In genomic region chr21:43760391-43760958, GRCh38 we compare ENCODE assay signal across 24 cellular contexts. TPM values are rescaled to one million over a fixed set of nuclear protein-coding genes. Genes with fewer than 3 reads are reported as not detected.
DNase-seq lines count a peak whose midpoint lies in the region; ATAC-seq, FAIRE-seq and TF ChIP-seq lines count a peak whose summit lies in the region.
"Had no signal": no experiment of that assay in that cellular context is flagged by ENCODE, and none has a peak within 500 bp of the region (broad histone marks: within the 10 kb centered on the region; RNA-seq: fewer than 3 reads in every experiment).

No MANE protein-coding gene starts in this region.

- ATAC-seq in K562 = peak; percentile 34
- no peak for ATAC-seq in foreskin keratinocyte
- ATAC-seq in HG03108 (IDR thresholded peaks at IDR 0.05; ENCODE audit: unreplicated experiment) = no peak
- ATAC-seq in GM18520 (IDR thresholded peaks at IDR 0.05; ENCODE audit: unreplicated experiment) = no peak
- ATAC-seq in esophagus mucosa = no peak
- ATAC-seq: A549 had no signal

- in situ Hi-C loops in K562 (cut with MboI) = no loop called here

- 91% methylated on average over 22 of the region's 22 CpGs for WGBS in K562 (ENCODE audit: insufficient coverage, low coverage, missing lambda C conversion rate)

- H3K4me1 ChIP-seq in HEK293 (ENCODE audit: control insufficient read depth, insufficient read depth, low read length) = no peaks in the 10 kb centered on the region
- no peaks in the 10 kb centered on the region for H3K4me1 ChIP-seq in PC-9 (replicated peaks; ENCODE audit: insufficient read depth)
- H3K4me1 ChIP-seq in K562 (replicated peaks in 1 of 2; ENCODE audit: control insufficient read depth in 2 of 2, insufficient read depth in 2 of 2, low read length in 2 of 2) = peaks cover 0 to 34% of the 10 kb centered on the region in 2 experiments; a peak in 2 of 5 replicates
- peaks cover 16% of the 10 kb centered on the region for H3K4me1 ChIP-seq in foreskin keratinocyte

- TF ChIP-seq CTCF in HEK293 (tag by site-specific recombination; IDR thresholded peaks at IDR 0.05) (no peak), PC-9 (conservative IDR thresholded peaks at IDR 0.05) (peak; percentile 28; the same call in 1 of the 2 replicates), K562 (IDR thresholded peaks at IDR 0.05 in 2 of 3, conservative IDR thresholded peaks at IDR 0.05 in 1 of 3; ENCODE audit: insufficient read depth in 2 of 3, low read depth in 1 of 3, low read length in 3 of 3) (peak; percentile 22 to 42 (median 25); a peak in 3 of 6 replicates), foreskin keratinocyte (conservative IDR thresholded peaks at IDR 0.05) (peak; percentile 33)

- DNase-seq in PC-9 = no peak
- DNase-seq in K562 (ENCODE audit: extremely low read depth in 1 of 4, low spot score in 3 of 4) = no peak
- no peak for DNase-seq in foreskin keratinocyte
- no peak for DNase-seq in T-helper 2 cell
- DNase-seq: AML-193; CD4-positive, alpha-beta T cell; HCEC 1CT; Kasumi-1; NCI-H1092 treated with DMSO at 0.1 percent for 48 hours; NCI-H146; NCI-H1930; NCI-H2107; NCI-H524 treated with DMSO at 0.1 percent for 48 hours; NCI-H774; SHP77 treated with DMSO at 0.1 percent for 48 hours had no signal

- H3K9me2 ChIP-seq in PC-9 (ENCODE audit: insufficient read depth) = no peaks in the 10 kb centered on the region

- H3K9me3 ChIP-seq in HEK293 (ENCODE audit: control insufficient read depth, insufficient read depth, low read depth, low read length) = no peaks in the 10 kb centered on the region
- no peaks in the 10 kb centered on the region for H3K9me3 ChIP-seq in PC-9 (ENCODE audit: insufficient read depth, low read depth)
- H3K9me3 ChIP-seq in K562 (replicated peaks; ENCODE audit: control insufficient read depth, insufficient read depth, low read depth, low read length) = no peaks in the 10 kb centered on the region
- H3K9me3 ChIP-seq: A549; BLaER1 treated with 17β-estradiol and CSF1 and Interleukin-3, amounts not matched to agents 10 nM and 100 nM had no signal

- no peaks in the 10 kb centered on the region for H4K20me1 ChIP-seq in PC-9 (ENCODE audit: insufficient read depth)
- no peaks in the 10 kb centered on the region for H4K20me1 ChIP-seq in K562 (replicated peaks; ENCODE audit: control insufficient read depth, insufficient read depth, low read length)

- POLR2A ChIA-PET in HEK293 (lab: Yijun Ruan, JAX) = no interaction called here
- POLR2A ChIA-PET in PC-9 (lab: Charles Lee; ENCODE audit: unreplicated experiment) = no interaction called here
- POLR2A ChIA-PET in K562 (lab: Yijun Ruan, JAX) = no interaction called here

- no peak overlapping the region for H2AFZ ChIP-seq in PC-9
- no peak overlapping the region for H2AFZ ChIP-seq in K562 (ENCODE audit: low read depth, low read length)

- H3K36me3 ChIP-seq in HEK293 (ENCODE audit: control insufficient read depth in 2 of 2, insufficient read depth in 1 of 2, low read length in 2 of 2) = peaks cover 0 to 69% of the 10 kb centered on the region in 2 experiments; a peak in 1 of 3 replicates
- no peaks in the 10 kb centered on the region for H3K36me3 ChIP-seq in PC-9 (ENCODE audit: low read depth)
- peaks cover 75% of the 10 kb centered on the region for H3K36me3 ChIP-seq in K562 (ENCODE audit: control insufficient read depth, insufficient read depth, low read length)

- BruUV-seq in PC-9 (replicated peaks; lab: Mats Ljungman, UMichigan) = no TSS peak
- no TSS peak for BruUV-seq in K562 (replicated peaks; lab: Mats Ljungman, UMichigan)

- H3K4me3 ChIP-seq in HEK293 (ENCODE audit: low read depth, low read length) (no peak overlapping the region), PC-9 (no peak overlapping the region), K562 (no peak overlapping the region)
- H3K4me3 ChIP-seq: A549; BLaER1 treated with 17β-estradiol and CSF1 and Interleukin-3, amounts not matched to agents 10 nM and 100 nM had no signal

- H3K9ac ChIP-seq in K562 (ENCODE audit: insufficient read depth in 1 of 2, low read depth in 2 of 2, low read length in 2 of 2) = peak overlapping the region in 1 of 2 experiments; percentile 28; a peak in 1 of 4 replicates
- H3K9ac ChIP-seq: BLaER1 treated with 17β-estradiol and CSF1 and Interleukin-3, amounts not matched to agents 10 nM and 100 nM had no signal

- CTCF ChIA-PET in HEK293 (lab: Yijun Ruan, JAX) (no interaction called here), PC-9 (lab: Charles Lee) (no interaction called here), K562 (lab: Yijun Ruan, JAX; ENCODE audit: low intra/inter-chr PET ratio) (interaction anchor here (1.1 kb wide), 1 partner anchor 178 kb away, joined by 3 read pairs; no protein-coding TSS in a partner anchor)

- H3K9me1 ChIP-seq in K562 (ENCODE audit: control insufficient read depth, insufficient read depth, low read length) = no peaks in the 10 kb centered on the region

- peak in 1 of 2 experiments; percentile 36; a peak in 2 of 4 replicates for TF ChIP-seq RAD21 in K562 (CRISPR knock-in tag; conservative IDR thresholded peaks at IDR 0.05 in 1 of 2, IDR thresholded peaks at IDR 0.05 in 1 of 2)

- no peak for TF ChIP-seq POLR2A in K562 (conservative IDR thresholded peaks at IDR 0.05)

- no peak for TF ChIP-seq EP300 in K562 (IDR thresholded peaks at IDR 0.05; ENCODE audit: low read length)

- intact Hi-C loops in PC-9 (cut with micrococcal nuclease; ENCODE audit: unreplicated experiment) (no loop called here), K562 (cut with micrococcal nuclease) (no loop called here)

- H3K27ac ChIP-seq in HEK293 (ENCODE audit: extremely low read depth, low read depth, low read length) (no peak overlapping the region), PC-9 (no peak overlapping the region), K562 (ENCODE audit: extremely low read depth, low read depth, low read length) (no peak overlapping the region), foreskin keratinocyte (no peak overlapping the region)
- H3K27ac ChIP-seq: A549; BLaER1 treated with 17β-estradiol and CSF1 and Interleukin-3, amounts not matched to agents 10 nM and 100 nM; HL-60 had no signal

- no peaks in the 10 kb centered on the region for H3K79me2 ChIP-seq in PC-9 (ENCODE audit: low read depth)
- H3K79me2 ChIP-seq in K562 (ENCODE audit: control insufficient read depth, insufficient read depth, low read length) = no peaks in the 10 kb centered on the region

- FAIRE-seq in K562 (lab: Jason Lieb, UNC) = no peak
- FAIRE-seq: A549, D721Med, H1 had no signal

- H3K4me2 ChIP-seq in PC-9 (no peak overlapping the region), K562 (ENCODE audit: insufficient read depth, low read length) (no peak overlapping the region)
- H3K4me2 ChIP-seq: A549; BLaER1 treated with 17β-estradiol and CSF1 and Interleukin-3, amounts not matched to agents 10 nM and 100 nM had no signal

- H3K27me3 ChIP-seq in PC-9 (ENCODE audit: insufficient read depth, low read depth) = no peaks in the 10 kb centered on the region
- no peaks in the 10 kb centered on the region for H3K27me3 ChIP-seq in K562 (ENCODE audit: control insufficient read depth in 2 of 2, insufficient read depth in 2 of 2, low read length in 2 of 2)
- no peaks in the 10 kb centered on the region for H3K27me3 ChIP-seq in foreskin keratinocyte
- H3K27me3 ChIP-seq: BLaER1 treated with 17β-estradiol and CSF1 and Interleukin-3, amounts not matched to agents 10 nM and 100 nM had no signal

- H3F3A ChIP-seq in PC-9 (ENCODE audit: insufficient read depth, low read depth) = peaks cover 22% of the 10 kb centered on the region; the same call in 1 of the 2 replicates

RNA-seq across cellular contexts. Expression of gene CSTB, which starts 15.6 kb away (rescaled TPM):
- total RNA-seq in PC-9 (2021) = 88.5 and 136 TPM in 2 replicates
- total RNA-seq in K562 (2011; cell fraction: chromatin; rRNA removed; ENCODE audit: low replicate concordance) = 10.6 and 21.9 TPM in 2 replicates
- total RNA-seq in K562 (2011; cell fraction: nucleolus; rRNA removed) = 19.5 and 22.0 TPM in 2 replicates
- 18.3 and 24.3 TPM in 2 replicates for total RNA-seq in K562 (2011; cell fraction: nucleoplasm; rRNA removed)
- 23.1 and 29.0 TPM in 2 replicates for total RNA-seq in K562 (2014; rRNA removed)
- 20.8 and 21.1 TPM in 2 replicates for total RNA-seq in K562 (2014; rRNA removed; fragmentation: Illumina TruSeq; extraction: Trizol)
- total RNA-seq in K562 (2015; rRNA removed; fragmentation: Illumina TruSeq; extraction: Trizol) = 31.7 and 34.9 TPM in 2 replicates
- 43.5 and 48.1 TPM in 2 replicates for total RNA-seq in K562 (2021)
- polyA plus RNA-seq in K562 (2011; rRNA removed) = 46.6 and 58.0 TPM in 2 replicates
- 74.4 and 80.8 TPM in 2 replicates for polyA plus RNA-seq in K562 (2011; cell fraction: cytosol; rRNA removed)
- polyA plus RNA-seq in K562 (2011; cell fraction: nucleus; rRNA removed) = 36.5 and 43.3 TPM in 2 replicates
- polyA plus RNA-seq in K562 (2012) = 76.9 and 118 TPM in 2 replicates
- 64.2 and 79.8 TPM in 2 replicates for polyA plus RNA-seq in K562 (2014; fragmentation: Illumina TruSeq; extraction: Trizol)
- 10 to 100 TPM; 12.4 to 17.1 TPM for polyA plus RNA-seq in K562 (2014; fragmentation: Nextera tagmentation; extraction: Ambion mirVana)
- 65.0 and 67.8 TPM in 2 replicates for polyA plus RNA-seq in K562 (2014; rRNA removed)
- 33.5 and 37.4 TPM in 2 replicates for polyA minus RNA-seq in K562 (2011; rRNA and poly(A)+ RNA removed)
- polyA minus RNA-seq in K562 (2011; cell fraction: cytosol; rRNA and poly(A)+ RNA removed) = 14.2 and 21.7 TPM in 2 replicates
- 9.0 and 14.1 TPM in 2 replicates for polyA minus RNA-seq in K562 (2011; cell fraction: nucleus; rRNA and poly(A)+ RNA removed)
- total RNA-seq in foreskin keratinocyte = 49.5 and 63.0 TPM in 2 replicates
- polyA plus RNA-seq in foreskin keratinocyte = 123 and 183 TPM in 2 replicates
- total RNA-seq in esophagus mucosa = 2,371 TPM

RNA-seq across cellular contexts. Expression of gene RRP1, which starts 28.9 kb away (rescaled TPM):
- total RNA-seq in PC-9 (2021) (24.9 and 28.0 TPM in 2 replicates), K562 (2014; rRNA removed) (68.6 and 84.3 TPM in 2 replicates), K562 (2014; rRNA removed; fragmentation: Illumina TruSeq; extraction: Trizol) (40.5 and 48.5 TPM in 2 replicates), K562 (2015; rRNA removed; fragmentation: Illumina TruSeq; extraction: Trizol) (51.6 and 52.9 TPM in 2 replicates), K562 (2021) (89.1 and 105 TPM in 2 replicates), foreskin keratinocyte (26.5 and 28.0 TPM in 2 replicates), esophagus mucosa (30.8 TPM)
- total RNA-seq in K562 (2011; cell fraction: chromatin; rRNA removed; ENCODE audit: low replicate concordance) = 200 and 398 TPM in 2 replicates
- total RNA-seq in K562 (2011; cell fraction: nucleolus; rRNA removed) = 176 and 196 TPM in 2 replicates
- 186 and 220 TPM in 2 replicates for total RNA-seq in K562 (2011; cell fraction: nucleoplasm; rRNA removed)
- polyA plus RNA-seq in K562 (2011; rRNA removed) (38.0 and 47.3 TPM in 2 replicates), K562 (2014; fragmentation: Illumina TruSeq; extraction: Trizol) (79.7 and 97.5 TPM in 2 replicates), K562 (2014; fragmentation: Nextera tagmentation; extraction: Ambion mirVana) (1 to 10 TPM in 1 of 2 experiments, under 1 TPM in 1; 0.89 to 1.8 TPM), K562 (2014; rRNA removed) (60.2 and 64.7 TPM in 2 replicates), foreskin keratinocyte (31.8 and 37.0 TPM in 2 replicates)
- polyA plus RNA-seq in K562 (2011; cell fraction: cytosol; rRNA removed) = 22.9 and 23.5 TPM in 2 replicates
- 233 and 286 TPM in 2 replicates for polyA plus RNA-seq in K562 (2011; cell fraction: nucleus; rRNA removed)
- polyA plus RNA-seq in K562 (2012) = 35.6 and 62.2 TPM in 2 replicates
- 23.9 and 28.6 TPM in 2 replicates for polyA minus RNA-seq in K562 (2011; rRNA and poly(A)+ RNA removed)
- polyA minus RNA-seq in K562 (2011; cell fraction: cytosol; rRNA and poly(A)+ RNA removed) = 20.8 and 22.0 TPM in 2 replicates
- polyA minus RNA-seq in K562 (2011; cell fraction: nucleus; rRNA and poly(A)+ RNA removed) = 66.5 and 104 TPM in 2 replicates

RNA-seq across cellular contexts. Expression of gene PDXK, which starts 41.5 kb away (rescaled TPM):
- total RNA-seq in PC-9 (2021) (175 and 189 TPM in 2 replicates), K562 (2014; rRNA removed) (95.1 and 117 TPM in 2 replicates), K562 (2014; rRNA removed; fragmentation: Illumina TruSeq; extraction: Trizol) (57.2 and 71.2 TPM in 2 replicates), K562 (2015; rRNA removed; fragmentation: Illumina TruSeq; extraction: Trizol) (46.8 and 47.5 TPM in 2 replicates), K562 (2021) (162 TPM in 2 replicates), foreskin keratinocyte (150 and 176 TPM in 2 replicates), esophagus mucosa (134 TPM)
- total RNA-seq in K562 (2011; cell fraction: chromatin; rRNA removed; ENCODE audit: low replicate concordance) = 130 and 265 TPM in 2 replicates
- 121 and 125 TPM in 2 replicates for total RNA-seq in K562 (2011; cell fraction: nucleolus; rRNA removed)
- 113 and 116 TPM in 2 replicates for total RNA-seq in K562 (2011; cell fraction: nucleoplasm; rRNA removed)
- polyA plus RNA-seq in K562 (2011; rRNA removed) (135 and 158 TPM in 2 replicates), K562 (2014; fragmentation: Illumina TruSeq; extraction: Trizol) (80.6 and 84.8 TPM in 2 replicates), K562 (2014; fragmentation: Nextera tagmentation; extraction: Ambion mirVana) (1 to 10 TPM; 5.6 to 8.9 TPM), K562 (2014; rRNA removed) (76.5 and 103 TPM in 2 replicates), foreskin keratinocyte (176 and 205 TPM in 2 replicates)
- polyA plus RNA-seq in K562 (2011; cell fraction: cytosol; rRNA removed) = 118 and 126 TPM in 2 replicates
- 116 TPM in 2 replicates for polyA plus RNA-seq in K562 (2011; cell fraction: nucleus; rRNA removed)
- polyA plus RNA-seq in K562 (2012) = 82.1 and 83.5 TPM in 2 replicates
- 203 and 232 TPM in 2 replicates for polyA minus RNA-seq in K562 (2011; rRNA and poly(A)+ RNA removed)
- polyA minus RNA-seq in K562 (2011; cell fraction: cytosol; rRNA and poly(A)+ RNA removed) = 63.0 and 91.6 TPM in 2 replicates
- 27.7 and 39.5 TPM in 2 replicates for polyA minus RNA-seq in K562 (2011; cell fraction: nucleus; rRNA and poly(A)+ RNA removed)

Comparison
In these comparisons a context has a peak if more than half of its experiments do, and no peak if none do; other contexts are left out.
1. RNA of gene CSTB, which starts 15.6 kb away (total RNA-seq): 2,371 TPM in esophagus mucosa (single experiment); 88.5 to 136 TPM in PC-9, 49.5 to 63.0 TPM in foreskin keratinocyte and 10.6 to 48.1 TPM in K562; every median in the first group is over 10 times any median in the second.
2. Of the 44 proteins assayed by ChIP-seq in both K562 and HEK293: peak only in K562: CTCF; only in HEK293: none; in both: none; in neither: 43.